Comparison of ENCODE assay signal across 8 cellular contexts in the genomic region with DNA sequence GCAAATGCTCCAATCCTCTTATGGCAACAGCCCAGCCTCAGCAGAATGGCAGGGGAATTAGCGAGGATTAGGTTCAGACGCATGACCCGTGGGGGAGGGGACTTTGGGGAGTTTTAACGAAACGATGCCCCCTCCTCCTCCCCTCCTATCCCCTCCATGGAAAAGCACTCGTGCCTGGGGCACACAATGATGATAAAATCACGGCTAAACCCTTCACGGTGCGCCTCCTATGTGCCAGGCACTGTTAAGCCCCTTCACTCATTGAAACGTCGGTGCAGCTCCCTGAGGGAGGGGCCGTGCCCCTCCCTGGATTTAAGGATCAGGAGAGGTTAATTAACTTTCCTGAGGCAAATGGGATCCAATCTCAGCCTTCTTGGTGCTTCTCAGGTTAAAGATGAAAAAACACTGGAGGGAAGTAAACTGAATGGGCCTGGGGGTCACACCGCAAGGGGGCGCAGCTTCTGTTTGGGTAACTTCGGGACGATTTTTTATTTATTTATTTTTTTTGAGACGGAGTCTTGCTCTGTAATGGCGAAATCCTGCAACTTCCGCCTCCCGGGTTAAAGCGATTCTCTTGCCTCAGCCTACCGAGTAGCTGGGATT. TPM values are rescaled to one million over a fixed set of nuclear protein-coding genes. Genes with fewer than 3 reads are reported as not detected.
DNase-seq lines count a peak whose midpoint lies in the region; ATAC-seq lines count a peak whose summit lies in the region.

No MANE protein-coding gene starts in this region.

- H4K8ac ChIP-seq in mesenchymal stem cell (ENCODE audit: low read length): no peak overlapping the region

- H3K18ac ChIP-seq in mesenchymal stem cell (ENCODE audit: low read depth in 1 of 2, low read length in 2 of 2): no peak overlapping the region

- H3K4me3 ChIP-seq in mesenchymal stem cell (ENCODE audit: insufficient read depth in 1 of 2, low read depth in 1 of 2, low read length in 2 of 2): no peak overlapping the region

- no peak overlapping the region for H2BK5ac ChIP-seq in mesenchymal stem cell (ENCODE audit: low read depth, low read length, poor library complexity, severe bottlenecking)

- no peak overlapping the region for H2AK5ac ChIP-seq in mesenchymal stem cell (ENCODE audit: low read length, severe bottlenecking)

- no peak overlapping the region for H3K27ac Mint-ChIP-seq in activated naive CD8-positive, alpha-beta T cell treated with anti-CD3 and anti-CD28 coated beads, Interleukin-2, amount 50 U/mL, for 24 hours

- no peak overlapping the region for H3K14ac ChIP-seq in mesenchymal stem cell (ENCODE audit: low read length in 2 of 2)

- no peak overlapping the region for H2BK12ac ChIP-seq in mesenchymal stem cell (ENCODE audit: low read length in 2 of 2)

- H3K27ac ChIP-seq in mesenchymal stem cell (ENCODE audit: low read length, poor library complexity, severe bottlenecking): no peak overlapping the region

- H3K9me3 Mint-ChIP-seq in activated naive CD8-positive, alpha-beta T cell treated with anti-CD3 and anti-CD28 coated beads, Interleukin-2, amount 50 U/mL, for 24 hours: no peaks in the 10 kb centered on the region

- H3K9ac ChIP-seq in mesenchymal stem cell (ENCODE audit: low read length): no peak overlapping the region

- WGBS in mesenchymal stem cell: 8% methylated on average over 19 of the region's 22 CpGs

- H3K4me1 ChIP-seq in mesenchymal stem cell (ENCODE audit: control insufficient read depth, insufficient read depth, low read depth, low read length): peaks cover 3% of the 10 kb centered on the region

- no peak overlapping the region for H2AFZ ChIP-seq in mesenchymal stem cell (ENCODE audit: low read depth, low read length)

- H3K23ac ChIP-seq in mesenchymal stem cell (ENCODE audit: low read length in 2 of 2): no peak overlapping the region

- no peak overlapping the region for H4K91ac ChIP-seq in mesenchymal stem cell (ENCODE audit: low read length)

- peaks cover 54% of the 10 kb centered on the region for H3K27me3 Mint-ChIP-seq in activated naive CD8-positive, alpha-beta T cell treated with anti-CD3 and anti-CD28 coated beads, Interleukin-2, amount 50 U/mL, for 24 hours

- no peak overlapping the region for H3K4ac ChIP-seq in mesenchymal stem cell (ENCODE audit: low read depth in 1 of 2, low read length in 2 of 2)

- H2BK15ac ChIP-seq in mesenchymal stem cell (ENCODE audit: low read depth, poor library complexity, severe bottlenecking): no peak overlapping the region

- no peak overlapping the region for H2BK120ac ChIP-seq in mesenchymal stem cell (ENCODE audit: low read depth, low read length)

- no peaks in the 10 kb centered on the region for H3K36me3 Mint-ChIP-seq in activated naive CD8-positive, alpha-beta T cell treated with anti-CD3 and anti-CD28 coated beads, Interleukin-2, amount 50 U/mL, for 24 hours (ENCODE audit: low read depth)

- H3K79me1 ChIP-seq in mesenchymal stem cell (replicated peaks; ENCODE audit: low read length, poor library complexity, severe bottlenecking): no peaks in the 10 kb centered on the region

- no peaks in the 10 kb centered on the region for H3K9me3 ChIP-seq in mesenchymal stem cell (ENCODE audit: control insufficient read depth, low read length)

- peaks cover 28 to 61% of the 10 kb centered on the region in 2 experiments for H3K27me3 ChIP-seq in mesenchymal stem cell (ENCODE audit: control insufficient read depth in 1 of 2, insufficient read depth in 1 of 2, low read length in 2 of 2)

- no peaks in the 10 kb centered on the region for H3K36me3 ChIP-seq in mesenchymal stem cell (ENCODE audit: control insufficient read depth in 1 of 2, insufficient read depth in 2 of 2, low read depth in 1 of 2, low read length in 2 of 2)

- no peak overlapping the region for H3K4me2 ChIP-seq in mesenchymal stem cell (ENCODE audit: low read length, poor library complexity, severe bottlenecking)

- H3K4me1 Mint-ChIP-seq in activated naive CD8-positive, alpha-beta T cell treated with anti-CD3 and anti-CD28 coated beads, Interleukin-2, amount 50 U/mL, for 24 hours: peaks cover 5% of the 10 kb centered on the region

- H3K4me3 Mint-ChIP-seq in activated naive CD8-positive, alpha-beta T cell treated with anti-CD3 and anti-CD28 coated beads, Interleukin-2, amount 50 U/mL, for 24 hours: peak overlapping the region; percentile 38

- DNase-seq in CMK (ENCODE audit: low read depth) (peak; percentile 4), NCI-H1930 (lab: John Stamatoyannopoulos, UW) (peak; percentile 40 to 71), mesenchymal stem cell (peak; percentile 22), hippocampal formation (lab: John Stamatoyannopoulos, UW) (no peak), NK-92 (lab: John Stamatoyannopoulos, UW; ENCODE audit: unreplicated experiment) (no peak)
- DNase-seq in activated naive CD8-positive, alpha-beta T cell treated with anti-CD3 and anti-CD28 coated beads, Interleukin-2, amount 50 U/mL, for 24 hours: peak; percentile 61

- ATAC-seq in activated naive CD8-positive, alpha-beta T cell treated with anti-CD3 and anti-CD28 coated beads, Interleukin-2, amount 50 U/mL, for 24 hours: no peak
- ATAC-seq in GM18873 (IDR thresholded peaks at IDR 0.05; ENCODE audit: low FRiP score, unreplicated experiment) (no peak), HG02678 (IDR thresholded peaks at IDR 0.05; ENCODE audit: unreplicated experiment) (no peak)

RNA-seq across cellular contexts. Expression of a gene that starts 10.1 kb away (rescaled TPM):
- not detected for polyA plus RNA-seq in mesenchymal stem cell (2013, experiment 1 of 2)
- not detected for polyA plus RNA-seq in mesenchymal stem cell (2013, experiment 2 of 2)

RNA-seq across cellular contexts. Expression of a gene that starts 27.2 kb away (rescaled TPM):
- polyA plus RNA-seq in mesenchymal stem cell (2013, experiment 1 of 2): not detected
- not detected for polyA plus RNA-seq in mesenchymal stem cell (2013, experiment 2 of 2)

RNA-seq across cellular contexts. Expression of a gene that starts 37.1 kb away (rescaled TPM):
- polyA plus RNA-seq in mesenchymal stem cell (2013, experiment 1 of 2): not detected
- polyA plus RNA-seq in mesenchymal stem cell (2013, experiment 2 of 2): not detected

RNA-seq across cellular contexts. Expression of a gene that starts 44.6 kb away (rescaled TPM):
- polyA plus RNA-seq in mesenchymal stem cell (2013, experiment 1 of 2): not detected
- polyA plus RNA-seq in mesenchymal stem cell (2013, experiment 2 of 2): not detected

Comparison
In these comparisons a context has a peak if more than half of its experiments do, and no peak if none do; other contexts are left out.
1. DNase-seq: peak in CMK (single experiment), NCI-H1930 (2 of 2), activated naive CD8-positive, alpha-beta T cell treated with anti-CD3 and anti-CD28 coated beads, Interleukin-2, amount 50 U/mL, for 24 hours (single experiment) and mesenchymal stem cell (single experiment); none in hippocampal formation (0 of 2) and NK-92 (single experiment).